8 cellular contexts compared by ENCODE assay signal in genomic region chr7:35690574-35690973, GRCh38. TPM values are rescaled to one million over a fixed set of nuclear protein-coding genes. Genes with fewer than 3 reads are reported as not detected.
A peak's percentile ranks its signal among the peaks of the same experiment; 100 is the strongest.
DNase-seq lines count a peak whose midpoint lies in the region; ATAC-seq and TF ChIP-seq lines count a peak whose summit lies in the region.
"Not testable (repeated sequence)": the region's sequence is repeated elsewhere in the genome, so short reads cannot be mapped to it uniquely, and the experiment has no call there.

No MANE protein-coding gene starts in this region.

- H3F3A ChIP-seq in OCI-LY1 (ENCODE audit: insufficient read depth, low read length) = not testable (repeated sequence)

- H3K9ac ChIP-seq in OCI-LY1 (ENCODE audit: low read length) = peak overlapping the region; percentile 13; the same call in 1 of the 2 replicates

- H3K4me3 Mint-ChIP-seq in CD14-positive monocyte (peak overlapping the region; percentile 65 to 85), IgD-negative memory B cell (peak overlapping the region; percentile 94 to 99 (median 98))
- peak overlapping the region; percentile 97 for H3K4me3 Mint-ChIP-seq in activated CD4-positive, alpha-beta T cell treated with anti-CD3 and anti-CD28 coated beads for 36 hours
- H3K4me3 Mint-ChIP-seq in activated naive CD4-positive, alpha-beta T cell treated with anti-CD3 and anti-CD28 coated beads for 36 hours = peak overlapping the region; percentile 94
- H3K4me3 Mint-ChIP-seq in central memory CD8-positive, alpha-beta T cell = peak overlapping the region; percentile 86

- peaks cover 17 to 19% of the 10 kb centered on the region in 2 donors for H3K36me3 Mint-ChIP-seq in CD14-positive monocyte
- H3K36me3 Mint-ChIP-seq in IgD-negative memory B cell; activated CD4-positive, alpha-beta T cell treated with anti-CD3 and anti-CD28 coated beads for 36 hours (ENCODE audit: low read depth); activated naive CD4-positive, alpha-beta T cell treated with anti-CD3 and anti-CD28 coated beads for 36 hours (ENCODE audit: low read depth): not testable (repeated sequence)
- H3K36me3 Mint-ChIP-seq in central memory CD8-positive, alpha-beta T cell (ENCODE audit: insufficient read depth) = peaks cover 33% of the 10 kb centered on the region

- not testable (repeated sequence) for ATAC-seq in activated CD4-positive, alpha-beta T cell treated with anti-CD3 and anti-CD28 coated beads for 36 hours; central memory CD8-positive, alpha-beta T cell (replicated peaks; ENCODE audit: extremely low read depth, poor library complexity, severe bottlenecking); lower lobe of right lung

- CTCF ChIA-PET in activated CD4-positive, alpha-beta T cell treated with anti-CD3 and anti-CD28 coated beads for 36 hours (lab: Charles Lee) = interaction anchor here (0.5 to 1.3 kb wide), 4 partner anchors 9 to 177 kb away, joined by 3 to 4 read pairs (median 3); no protein-coding TSS in a partner anchor
- CTCF ChIA-PET in activated naive CD4-positive, alpha-beta T cell treated with anti-CD3 and anti-CD28 coated beads for 36 hours (lab: Charles Lee) = interaction anchor here (0.6 to 0.7 kb wide), 4 partner anchors 18 to 267 kb away, joined by 3 to 5 read pairs (median 4); no protein-coding TSS in a partner anchor

- H3K4me1 ChIP-seq in OCI-LY1 (ENCODE audit: insufficient read depth, low read length, severe bottlenecking) (peaks cover 72% of the 10 kb centered on the region), lower lobe of right lung (peaks cover 72% of the 10 kb centered on the region)

- peaks cover 33% of the 10 kb centered on the region for H3K79me2 ChIP-seq in OCI-LY1 (ENCODE audit: insufficient read depth, low read length)

- DNase-seq in CD14-positive monocyte (ENCODE audit: low spot score); activated naive CD4-positive, alpha-beta T cell treated with anti-CD3 and anti-CD28 coated beads for 36 hours; central memory CD8-positive, alpha-beta T cell (ENCODE audit: low spot score in 2 of 2); lower lobe of right lung: not testable (repeated sequence)
- DNase-seq in activated CD4-positive, alpha-beta T cell treated with anti-CD3 and anti-CD28 coated beads for 36 hours = peak; percentile 39
- peak; percentile 10 for DNase-seq in stimulated activated CD4-positive, alpha-beta T cell treated with anti-CD3 and anti-CD28 coated beads, Interleukin-4, amount 100 ng/mL, for 24 hours

- peaks cover 0 to 10% (median 3%) of the 10 kb centered on the region in 7 donors for H3K9me3 Mint-ChIP-seq in CD14-positive monocyte
- H3K9me3 Mint-ChIP-seq in IgD-negative memory B cell; activated CD4-positive, alpha-beta T cell treated with anti-CD3 and anti-CD28 coated beads for 36 hours (ENCODE audit: low read depth); activated naive CD4-positive, alpha-beta T cell treated with anti-CD3 and anti-CD28 coated beads for 36 hours; central memory CD8-positive, alpha-beta T cell: not testable (repeated sequence)

- H3K27me3 ChIP-seq in OCI-LY1 (ENCODE audit: insufficient read depth, low read length); lower lobe of right lung (ENCODE audit: low read depth): not testable (repeated sequence)

- not testable (repeated sequence) for TF ChIP-seq CTCF in CD14-positive monocyte (IDR thresholded peaks at IDR 0.05); OCI-LY1 (IDR thresholded peaks at IDR 0.05; ENCODE audit: low read length); lower lobe of right lung (IDR thresholded peaks at IDR 0.05)

- H3K27me3 Mint-ChIP-seq in CD14-positive monocyte (ENCODE audit: low read depth in 3 of 3); IgD-negative memory B cell; activated CD4-positive, alpha-beta T cell treated with anti-CD3 and anti-CD28 coated beads for 36 hours; activated naive CD4-positive, alpha-beta T cell treated with anti-CD3 and anti-CD28 coated beads for 36 hours (ENCODE audit: low read depth); central memory CD8-positive, alpha-beta T cell: not testable (repeated sequence)

- POLR2A ChIA-PET in activated CD4-positive, alpha-beta T cell treated with anti-CD3 and anti-CD28 coated beads for 36 hours (lab: Charles Lee) = interaction anchor here (0.5 to 1.6 kb wide), 5 partner anchors 33 to 1075 kb away, joined by 3 to 7 read pairs (median 4); partner anchors contain the start of gene SEPTIN7

- H3K9me3 ChIP-seq in OCI-LY1 (ENCODE audit: low read length); lower lobe of right lung: not testable (repeated sequence)

- intact Hi-C loops in CD14-positive monocyte (cut with micrococcal nuclease) = loop anchor here in 1 of 2 donors (5.0 kb wide), 1 partner anchor 112 kb away; the partner anchor contains the start of gene SEPTIN7
- intact Hi-C loops in activated CD4-positive, alpha-beta T cell treated with anti-CD3 and anti-CD28 coated beads for 36 hours (cut with DNase I, micrococcal nuclease) = loop anchor here (2.0 to 10.0 kb wide), 4 partner anchors 32 to 674 kb away; a partner anchor contains a TSS
- intact Hi-C loops in activated naive CD4-positive, alpha-beta T cell treated with anti-CD3 and anti-CD28 coated beads for 36 hours (cut with micrococcal nuclease) = loop anchor here (2.0 to 10.0 kb wide), 3 partner anchors 34 to 1754 kb away; partner anchors contain the start of gene ELMO1
- intact Hi-C loops in lower lobe of right lung (cut with DNase I) = not testable (repeated sequence)

- H4K20me1 ChIP-seq in OCI-LY1 (ENCODE audit: insufficient read depth, low read length) = not testable (repeated sequence)

- H3K9me2 ChIP-seq in OCI-LY1 (ENCODE audit: low read depth, low read length) = not testable (repeated sequence)

- H3K27ac Mint-ChIP-seq in CD14-positive monocyte (peak overlapping the region; percentile 69 to 95 (median 82)), IgD-negative memory B cell (peak overlapping the region; percentile 54 to 98 (median 92))
- H3K27ac Mint-ChIP-seq in activated CD4-positive, alpha-beta T cell treated with anti-CD3 and anti-CD28 coated beads for 36 hours = peak overlapping the region; percentile 85
- peak overlapping the region; percentile 85 for H3K27ac Mint-ChIP-seq in activated naive CD4-positive, alpha-beta T cell treated with anti-CD3 and anti-CD28 coated beads for 36 hours
- peak overlapping the region; percentile 97 for H3K27ac Mint-ChIP-seq in central memory CD8-positive, alpha-beta T cell (ENCODE audit: low read depth)

- H3K4me3 ChIP-seq in OCI-LY1 (ENCODE audit: low read depth, low read length, poor library complexity, severe bottlenecking) (peak overlapping the region; percentile 93), lower lobe of right lung (peak overlapping the region; percentile 92)

- H2AFZ ChIP-seq in OCI-LY1 (ENCODE audit: low read length) = not testable (repeated sequence)

- H3K4me1 Mint-ChIP-seq in CD14-positive monocyte = peaks cover 68% of the 10 kb centered on the region
- peaks cover 48 to 68% (median 56%) of the 10 kb centered on the region in 3 donors for H3K4me1 Mint-ChIP-seq in IgD-negative memory B cell
- H3K4me1 Mint-ChIP-seq in activated CD4-positive, alpha-beta T cell treated with anti-CD3 and anti-CD28 coated beads for 36 hours = peaks cover 51% of the 10 kb centered on the region
- H3K4me1 Mint-ChIP-seq in activated naive CD4-positive, alpha-beta T cell treated with anti-CD3 and anti-CD28 coated beads for 36 hours (ENCODE audit: low read depth) = peaks cover 47% of the 10 kb centered on the region
- H3K4me1 Mint-ChIP-seq in central memory CD8-positive, alpha-beta T cell = peaks cover 73% of the 10 kb centered on the region

- peak overlapping the region; percentile 93 for H3K4me2 ChIP-seq in OCI-LY1 (ENCODE audit: low read length)

- peak overlapping the region; percentile 50 for H3K27ac ChIP-seq in OCI-LY1 (ENCODE audit: low read depth, low read length, poor library complexity, severe bottlenecking)
- H3K27ac ChIP-seq in lower lobe of right lung = peak overlapping the region; percentile 4

- H3K36me3 ChIP-seq in OCI-LY1 (ENCODE audit: insufficient read depth, low read length); lower lobe of right lung: not testable (repeated sequence)

RNA-seq across cellular contexts. Expression of gene HERPUD2, which starts 4.4 kb away (rescaled TPM):
- 10 to 100 TPM; 36.1 to 40.9 TPM for polyA plus RNA-seq in CD14-positive monocyte
- polyA plus RNA-seq in IgD-negative memory B cell = 58.6 TPM
- total RNA-seq in activated CD4-positive, alpha-beta T cell treated with anti-CD3 and anti-CD28 coated beads for 36 hours = 10 to 100 TPM; 22.1 to 26.7 TPM
- 10 to 100 TPM; 20.3 to 22.4 TPM for total RNA-seq in activated naive CD4-positive, alpha-beta T cell treated with anti-CD3 and anti-CD28 coated beads for 36 hours
- 40.0 TPM for total RNA-seq in lower lobe of right lung
